In the genomic region with DNA sequence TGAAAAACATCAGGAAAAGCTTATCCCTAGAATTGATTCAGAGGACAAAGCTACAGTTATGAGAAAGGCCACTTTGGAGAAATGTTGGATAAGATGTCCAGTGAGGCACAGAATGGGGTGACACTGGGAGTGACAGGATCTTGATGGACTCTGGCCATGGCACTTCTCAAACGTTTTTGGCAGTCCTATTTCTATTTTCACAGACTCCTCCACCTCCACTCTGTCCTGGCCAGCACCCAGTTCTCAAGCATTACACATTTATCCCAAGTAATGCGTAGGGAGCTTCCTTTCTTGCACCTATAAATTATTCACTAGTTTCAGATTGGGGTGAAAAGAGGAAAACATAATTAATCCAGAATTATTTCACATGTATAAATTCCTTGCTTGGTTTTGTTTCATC, we compare ENCODE assay signal across 8 cellular contexts.
"Had no signal": no experiment of that assay in that cellular context is flagged by ENCODE, and none has a peak within 500 bp of the region (broad histone marks: within the 10 kb centered on the region; RNA-seq: fewer than 3 reads in every experiment).

No MANE protein-coding gene starts in this region.

- ATAC-seq: GM23338, HCT116 had no signal

- DNase-seq: GM23248, GOT3, H7, H9, HCEC 1CT, HFFc6 had no signal
